25 cellular contexts compared by ENCODE assay signal in genomic region chr18:2412261-2412660, GRCh38.
"Had no signal": no experiment of that assay in that cellular context is flagged by ENCODE, and none has a peak within 500 bp of the region (broad histone marks: within the 10 kb centered on the region; RNA-seq: fewer than 3 reads in every experiment).

No MANE protein-coding gene starts in this region.

- H3K9me3 ChIP-seq: ascending aorta, colonic mucosa, esophagus muscularis mucosa, gastrocnemius medialis, mucosa of descending colon, pancreas, psoas muscle, thyroid gland, upper lobe of right lung had no signal

- H3K36me3 ChIP-seq: ascending aorta, brain microvascular endothelial cell, colonic mucosa, esophagus muscularis mucosa, gastrocnemius medialis, pancreas, thyroid gland, upper lobe of right lung had no signal

- ATAC-seq: effector memory CD8-positive, alpha-beta T cell; gastrocnemius medialis; left cardiac atrium; mucosa of descending colon; pancreas; psoas muscle; right cardiac atrium; T-helper 17 cell; upper lobe of right lung had no signal

- H3K27ac ChIP-seq: ascending aorta, colonic mucosa, dorsolateral prefrontal cortex, esophagus muscularis mucosa, gastrocnemius medialis, pancreas, psoas muscle, thyroid gland, upper lobe of right lung had no signal

- H3K4me1 ChIP-seq: ascending aorta, colonic mucosa, esophagus muscularis mucosa, gastrocnemius medialis, pancreas, psoas muscle, thyroid gland, upper lobe of right lung had no signal

- H3K4me3 ChIP-seq: ascending aorta, colonic mucosa, dorsolateral prefrontal cortex, esophagus muscularis mucosa, gastrocnemius medialis, mucosa of descending colon, pancreas, psoas muscle, thyroid gland, upper lobe of right lung had no signal

- DNase-seq: activated B cell treated with CpG ODN at 0.5 μM for 24 hours; activated CD4-positive, alpha-beta memory T cell treated with anti-CD3 and anti-CD28 coated beads, Interleukin-2, amount 10 ng/mL, durations not matched to agents 7 days and 5 days; activated CD4-positive, alpha-beta T cell treated with anti-CD3 and anti-CD28 coated beads for 48 hours; activated effector memory CD4-positive, alpha-beta T cell treated with anti-CD3 and anti-CD28 coated beads, Interleukin-2, amount 50 U/mL, for 16 hours; activated naive CD4-positive, alpha-beta T cell treated with anti-CD3 and anti-CD28 coated beads, Interleukin-2, amount 50 U/mL, for 16 hours; brain microvascular endothelial cell; colonic mucosa; dorsolateral prefrontal cortex; effector memory CD8-positive, alpha-beta T cell; gastrocnemius medialis; hypothalamus; left cardiac atrium; mesenchymal stem cell; mucosa of descending colon; nephron progenitor cell; pancreas; psoas muscle; right cardiac atrium; stimulated activated CD4-positive, alpha-beta T cell treated with anti-CD3 and anti-CD28 coated beads, Interleukin-1b, Interleukin-23, amount 100 ng/mL, for 48 hours; substantia nigra; T-helper 17 cell; thyroid gland; upper lobe of right lung had no signal

- H3K27me3 ChIP-seq: ascending aorta, brain microvascular endothelial cell, colonic mucosa, esophagus muscularis mucosa, gastrocnemius medialis, pancreas, thyroid gland, upper lobe of right lung had no signal
